ENCODE assay signal across 1 cellular context in the genomic region with DNA sequence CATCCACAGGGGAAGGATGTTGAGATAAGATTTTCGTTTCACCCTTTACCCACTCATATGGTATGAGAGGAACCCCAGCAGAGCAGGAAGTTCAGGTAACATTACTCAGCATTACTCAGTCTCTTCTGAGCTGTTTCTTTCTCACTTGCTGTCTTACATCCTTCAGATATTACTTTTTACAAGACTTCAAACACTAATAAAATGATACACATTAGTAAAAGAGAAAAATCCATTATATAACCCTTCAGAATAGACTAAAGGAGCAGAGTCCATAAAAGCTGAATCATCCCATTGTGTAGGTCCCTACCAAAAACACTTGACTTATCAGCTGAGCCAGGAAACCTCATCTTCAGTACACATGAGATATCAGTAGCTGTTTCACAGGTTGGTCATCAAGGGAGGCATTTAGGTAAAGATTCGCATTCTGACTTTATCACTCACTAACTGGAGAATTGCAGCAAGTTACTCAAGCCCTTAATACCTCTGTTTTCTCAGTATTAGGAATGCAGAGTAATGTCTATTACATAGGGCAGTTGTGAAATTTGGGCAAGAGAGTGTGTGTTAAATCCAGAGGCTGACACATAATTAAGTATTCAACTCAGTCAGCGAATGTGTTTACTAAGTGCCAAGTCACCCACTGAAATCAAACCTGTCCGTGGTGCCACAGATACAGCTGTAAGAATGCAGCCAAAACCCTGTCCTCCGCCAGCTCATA.
TF ChIP-seq lines count a peak whose summit lies in the region.

No MANE protein-coding gene starts in this region.

TF ChIP-seq in K562, 482 proteins besides CTCF, POLR2A, EP300 and RAD21 (continued from another document):
- TF ChIP-seq KAT8 (IDR thresholded peaks at IDR 0.05; ENCODE audit: low read depth) = no peak
- TF ChIP-seq, protein P1, sequence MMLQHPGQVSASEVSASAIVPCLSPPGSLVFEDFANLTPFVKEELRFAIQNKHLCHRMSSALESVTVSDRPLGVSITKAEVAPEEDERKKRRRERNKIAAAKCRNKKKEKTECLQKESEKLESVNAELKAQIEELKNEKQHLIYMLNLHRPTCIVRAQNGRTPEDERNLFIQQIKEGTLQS (IDR thresholded peaks at IDR 0.05) = peak; percentile 43; the same call in 1 of the 2 replicates
- TF ChIP-seq, protein P1 (CRISPR knock-in tag; conservative IDR thresholded peaks at IDR 0.05) = no peak
- peak in 1 of 2 experiments; percentile 57; a peak in 1 of 4 replicates for TF ChIP-seq TBL1XR1 (IDR thresholded peaks at IDR 0.05; ENCODE audit: low read length in 2 of 2)
- TF ChIP-seq YY1 (IDR thresholded peaks at IDR 0.05; ENCODE audit: borderline replicate concordance in 1 of 3, control insufficient read depth in 1 of 3, extremely low read depth in 1 of 3, insufficient read depth in 3 of 3, insufficient read length in 1 of 3, insufficient replicate concordance in 2 of 3, low read depth in 1 of 3, low read length in 2 of 3) = no peak
- TF ChIP-seq ZNF121 (CRISPR knock-in tag; conservative IDR thresholded peaks at IDR 0.05) = no peak
- TF ChIP-seq, protein P2, sequence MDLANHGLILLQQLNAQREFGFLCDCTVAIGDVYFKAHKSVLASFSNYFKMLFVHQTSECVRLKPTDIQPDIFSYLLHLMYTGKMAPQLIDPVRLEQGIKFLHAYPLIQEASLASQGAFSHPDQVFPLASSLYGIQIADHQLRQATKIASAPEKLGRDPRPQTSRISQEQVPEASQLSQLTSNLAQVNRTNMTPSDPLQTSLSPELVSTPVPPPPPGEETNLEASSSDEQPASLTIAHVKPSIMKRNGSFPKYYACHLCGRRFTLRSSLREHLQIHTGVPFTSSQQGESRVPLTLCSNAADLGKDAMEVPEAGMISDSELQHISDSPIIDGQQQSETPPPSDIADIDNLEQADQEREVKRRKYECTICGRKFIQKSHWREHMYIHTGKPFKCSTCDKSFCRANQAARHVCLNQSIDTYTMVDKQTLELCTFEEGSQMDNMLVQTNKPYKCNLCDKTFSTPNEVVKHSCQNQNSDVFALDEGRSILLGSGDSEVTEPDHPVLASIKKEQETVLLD (IDR thresholded peaks at IDR 0.05) = no peak
- TF ChIP-seq FOXK1 (CRISPR knock-in tag; IDR thresholded peaks at IDR 0.05; ENCODE audit: borderline replicate concordance) = no peak
- TF ChIP-seq ETV6 (IDR thresholded peaks at IDR 0.05; ENCODE audit: borderline replicate concordance in 1 of 2, low read depth in 2 of 2, low read length in 1 of 2) = no peak
- TF ChIP-seq ETV6 (CRISPR knock-in tag; IDR thresholded peaks at IDR 0.05; ENCODE audit: borderline replicate concordance) = no peak
- TF ChIP-seq, protein P3, sequence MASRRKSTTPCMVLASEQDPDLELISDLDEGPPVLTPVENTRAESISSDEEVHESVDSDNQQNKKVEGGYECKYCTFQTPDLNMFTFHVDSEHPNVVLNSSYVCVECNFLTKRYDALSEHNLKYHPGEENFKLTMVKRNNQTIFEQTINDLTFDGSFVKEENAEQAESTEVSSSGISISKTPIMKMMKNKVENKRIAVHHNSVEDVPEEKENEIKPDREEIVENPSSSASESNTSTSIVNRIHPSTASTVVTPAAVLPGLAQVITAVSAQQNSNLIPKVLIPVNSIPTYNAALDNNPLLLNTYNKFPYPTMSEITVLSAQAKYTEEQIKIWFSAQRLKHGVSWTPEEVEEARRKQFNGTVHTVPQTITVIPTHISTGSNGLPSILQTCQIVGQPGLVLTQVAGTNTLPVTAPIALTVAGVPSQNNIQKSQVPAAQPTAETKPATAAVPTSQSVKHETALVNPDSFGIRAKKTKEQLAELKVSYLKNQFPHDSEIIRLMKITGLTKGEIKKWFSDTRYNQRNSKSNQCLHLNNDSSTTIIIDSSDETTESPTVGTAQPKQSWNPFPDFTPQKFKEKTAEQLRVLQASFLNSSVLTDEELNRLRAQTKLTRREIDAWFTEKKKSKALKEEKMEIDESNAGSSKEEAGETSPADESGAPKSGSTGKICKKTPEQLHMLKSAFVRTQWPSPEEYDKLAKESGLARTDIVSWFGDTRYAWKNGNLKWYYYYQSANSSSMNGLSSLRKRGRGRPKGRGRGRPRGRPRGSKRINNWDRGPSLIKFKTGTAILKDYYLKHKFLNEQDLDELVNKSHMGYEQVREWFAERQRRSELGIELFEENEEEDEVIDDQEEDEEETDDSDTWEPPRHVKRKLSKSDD (conservative IDR thresholded peaks at IDR 0.05; ENCODE audit: low read length) = no peak
- TF ChIP-seq TRIM24 (IDR thresholded peaks at IDR 0.05) = peak; percentile 65 to 79
- TF ChIP-seq ZEB2 (IDR thresholded peaks at IDR 0.05) = peak; percentile 96
- TF ChIP-seq LCOR (CRISPR knock-in tag; IDR thresholded peaks at IDR 0.05) = peak; percentile 75; the same call in 1 of the 2 replicates
- TF ChIP-seq PTTG1 (tag; IDR thresholded peaks at IDR 0.05; ENCODE audit: low read depth) = no peak
- TF ChIP-seq IRF2 (CRISPR knock-in tag; IDR thresholded peaks at IDR 0.05) = no peak
- peak; percentile 38 for TF ChIP-seq CCNT2 (IDR thresholded peaks at IDR 0.05; ENCODE audit: borderline replicate concordance, extremely low read depth, insufficient read length, low read depth, low read length)
- TF ChIP-seq SIN3A (IDR thresholded peaks at IDR 0.05; ENCODE audit: borderline replicate concordance in 2 of 2, control insufficient read depth in 1 of 2, low read depth in 2 of 2, low read length in 2 of 2) = no peak
- TF ChIP-seq CBFA2T2 (conservative IDR thresholded peaks at IDR 0.05) = peak; percentile 73
- TF ChIP-seq, protein P4, sequence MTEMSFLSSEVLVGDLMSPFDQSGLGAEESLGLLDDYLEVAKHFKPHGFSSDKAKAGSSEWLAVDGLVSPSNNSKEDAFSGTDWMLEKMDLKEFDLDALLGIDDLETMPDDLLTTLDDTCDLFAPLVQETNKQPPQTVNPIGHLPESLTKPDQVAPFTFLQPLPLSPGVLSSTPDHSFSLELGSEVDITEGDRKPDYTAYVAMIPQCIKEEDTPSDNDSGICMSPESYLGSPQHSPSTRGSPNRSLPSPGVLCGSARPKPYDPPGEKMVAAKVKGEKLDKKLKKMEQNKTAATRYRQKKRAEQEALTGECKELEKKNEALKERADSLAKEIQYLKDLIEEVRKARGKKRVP (CRISPR knock-in tag; IDR thresholded peaks at IDR 0.05) = no peak
- TF ChIP-seq, protein P5, sequence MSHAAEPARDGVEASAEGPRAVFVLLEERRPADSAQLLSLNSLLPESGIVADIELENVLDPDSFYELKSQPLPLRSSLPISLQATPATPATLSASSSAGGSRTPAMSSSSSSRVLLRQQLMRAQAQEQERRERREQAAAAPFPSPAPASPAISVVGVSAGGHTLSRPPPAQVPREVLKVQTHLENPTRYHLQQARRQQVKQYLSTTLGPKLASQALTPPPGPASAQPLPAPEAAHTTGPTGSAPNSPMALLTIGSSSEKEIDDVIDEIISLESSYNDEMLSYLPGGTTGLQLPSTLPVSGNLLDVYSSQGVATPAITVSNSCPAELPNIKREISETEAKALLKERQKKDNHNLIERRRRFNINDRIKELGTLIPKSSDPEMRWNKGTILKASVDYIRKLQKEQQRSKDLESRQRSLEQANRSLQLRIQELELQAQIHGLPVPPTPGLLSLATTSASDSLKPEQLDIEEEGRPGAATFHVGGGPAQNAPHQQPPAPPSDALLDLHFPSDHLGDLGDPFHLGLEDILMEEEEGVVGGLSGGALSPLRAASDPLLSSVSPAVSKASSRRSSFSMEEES (CRISPR knock-in tag; IDR thresholded peaks at IDR 0.05) = no peak
- peak; percentile 69; the same call in 1 of the 2 replicates for TF ChIP-seq MAFK (IDR thresholded peaks at IDR 0.05; ENCODE audit: low read length)
- peak; percentile 55; the same call in 1 of the 2 replicates for TF ChIP-seq DMBX1 (CRISPR knock-in tag; IDR thresholded peaks at IDR 0.05; ENCODE audit: borderline replicate concordance)
- TF ChIP-seq OTX1 (CRISPR knock-in tag; IDR thresholded peaks at IDR 0.05) = no peak
- no peak for TF ChIP-seq CBFB (CRISPR knock-in tag; IDR thresholded peaks at IDR 0.05)
- TF ChIP-seq MECOM (CRISPR knock-in tag; IDR thresholded peaks at IDR 0.05) = peak; percentile 81; the same call in 1 of the 2 replicates
- no peak for TF ChIP-seq RBFOX2 (IDR thresholded peaks at IDR 0.05; ENCODE audit: low read depth, low read length)
- TF ChIP-seq, protein P6, sequence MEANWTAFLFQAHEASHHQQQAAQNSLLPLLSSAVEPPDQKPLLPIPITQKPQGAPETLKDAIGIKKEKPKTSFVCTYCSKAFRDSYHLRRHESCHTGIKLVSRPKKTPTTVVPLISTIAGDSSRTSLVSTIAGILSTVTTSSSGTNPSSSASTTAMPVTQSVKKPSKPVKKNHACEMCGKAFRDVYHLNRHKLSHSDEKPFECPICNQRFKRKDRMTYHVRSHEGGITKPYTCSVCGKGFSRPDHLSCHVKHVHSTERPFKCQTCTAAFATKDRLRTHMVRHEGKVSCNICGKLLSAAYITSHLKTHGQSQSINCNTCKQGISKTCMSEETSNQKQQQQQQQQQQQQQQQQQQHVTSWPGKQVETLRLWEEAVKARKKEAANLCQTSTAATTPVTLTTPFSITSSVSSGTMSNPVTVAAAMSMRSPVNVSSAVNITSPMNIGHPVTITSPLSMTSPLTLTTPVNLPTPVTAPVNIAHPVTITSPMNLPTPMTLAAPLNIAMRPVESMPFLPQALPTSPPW (CRISPR knock-in tag; IDR thresholded peaks at IDR 0.05) = peak; percentile 25; the same call in 1 of the 2 replicates
- TF ChIP-seq NR4A1 (CRISPR knock-in tag; IDR thresholded peaks at IDR 0.05) = no peak
- TF ChIP-seq NR4A1 (tag; IDR thresholded peaks at IDR 0.05) = no peak
- peak; percentile 45 to 70; a peak in 3 of 4 replicates for TF ChIP-seq KDM1A (IDR thresholded peaks at IDR 0.05)
- TF ChIP-seq JUND (IDR thresholded peaks at IDR 0.05; ENCODE audit: borderline replicate concordance, low read depth, low read length) = peak; percentile 70; the same call in 1 of the 2 replicates
- TF ChIP-seq JUND (tag; IDR thresholded peaks at IDR 0.05; ENCODE audit: borderline replicate concordance, low read depth, low read length) = peak; percentile 75; the same call in 2 of the 3 replicates
